22 cellular contexts compared by ENCODE assay signal in the genomic region with DNA sequence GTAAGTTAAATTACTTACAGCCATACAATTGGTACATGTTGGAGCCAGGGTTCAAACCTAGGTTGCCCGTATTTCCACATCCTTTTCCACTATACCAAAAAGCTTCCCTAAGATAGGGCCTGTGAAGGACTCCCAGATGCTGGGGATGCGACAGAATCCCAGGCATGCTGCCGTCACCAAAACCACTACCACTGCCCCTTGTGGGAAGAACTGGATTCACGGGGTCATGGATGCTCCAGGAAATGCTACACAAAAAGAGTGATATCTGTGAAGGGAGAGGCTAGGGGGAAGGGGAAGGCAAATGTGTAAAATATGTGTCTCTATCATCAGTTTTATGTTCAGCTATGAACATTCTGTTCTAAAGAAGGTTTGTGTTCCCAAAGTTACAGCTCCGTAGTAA.
DNase-seq lines count a peak whose midpoint lies in the region; ATAC-seq, FAIRE-seq and TF ChIP-seq lines count a peak whose summit lies in the region.
"Had no signal": no experiment of that assay in that cellular context is flagged by ENCODE, and none has a peak within 500 bp of the region (broad histone marks: within the 10 kb centered on the region; RNA-seq: fewer than 3 reads in every experiment).

No MANE protein-coding gene starts in this region.

- H3K36me3 Mint-ChIP-seq in HFFc6 (ENCODE audit: low read depth) (no peaks in the 10 kb centered on the region), endodermal cell (ENCODE audit: low read depth) (no peaks in the 10 kb centered on the region)
- H3K36me3 Mint-ChIP-seq: CD4-positive, CD25-positive, alpha-beta regulatory T cell had no signal

- H3K4me3 Mint-ChIP-seq in HFFc6 (no peak overlapping the region), endodermal cell (no peak overlapping the region)
- no peak overlapping the region for H3K4me3 Mint-ChIP-seq in stimulated activated naive CD8-positive, alpha-beta T cell treated with anti-CD3 and anti-CD28 coated beads, Interleukin-15, amount 100 ng/mL, for 72 hours
- H3K4me3 Mint-ChIP-seq: B cell; CD4-positive, CD25-positive, alpha-beta regulatory T cell had no signal

- no peak overlapping the region for H4K8ac ChIP-seq in mesendoderm (ENCODE audit: low read depth, low read length)

- no peak overlapping the region for H3K4me3 ChIP-seq in A673 (ENCODE audit: low read depth, low read length, poor library complexity, severe bottlenecking)
- no peak overlapping the region for H3K4me3 ChIP-seq in endodermal cell (ENCODE audit: low read length)
- no peak overlapping the region for H3K4me3 ChIP-seq in mesendoderm (ENCODE audit: low read length)
- H3K4me3 ChIP-seq: MG63, SK-N-MC had no signal

- H2BK15ac ChIP-seq in mesendoderm (replicated peaks; ENCODE audit: low read depth): no peak overlapping the region

- H4K5ac ChIP-seq in mesendoderm (ENCODE audit: low read length): no peak overlapping the region

- CTCF ChIA-PET in A673 (lab: Charles Lee): no interaction called here

- no peaks in the 10 kb centered on the region for H3K79me2 ChIP-seq in mesendoderm (ENCODE audit: control insufficient read depth, insufficient read depth, low read length)

- no peaks in the 10 kb centered on the region for H3K9me3 Mint-ChIP-seq in HFFc6
- peaks cover 7% of the 10 kb centered on the region for H3K9me3 Mint-ChIP-seq in endodermal cell
- H3K9me3 Mint-ChIP-seq in stimulated activated naive CD8-positive, alpha-beta T cell treated with anti-CD3 and anti-CD28 coated beads, Interleukin-15, amount 100 ng/mL, for 72 hours: peaks cover 0 to 11% of the 10 kb centered on the region in 2 donors

- H3K27me3 Mint-ChIP-seq in HFFc6 (ENCODE audit: insufficient read depth) (no peaks in the 10 kb centered on the region), endodermal cell (ENCODE audit: insufficient read depth) (no peaks in the 10 kb centered on the region)
- H3K27me3 Mint-ChIP-seq in stimulated activated naive CD8-positive, alpha-beta T cell treated with anti-CD3 and anti-CD28 coated beads, Interleukin-15, amount 100 ng/mL, for 72 hours: no peaks in the 10 kb centered on the region
- H3K27me3 Mint-ChIP-seq: B cell had no signal

- POLR2A ChIA-PET in A673 (lab: Charles Lee; ENCODE audit: low non-redundant PET): no interaction called here

- whole genome bisulfite sequencing in endodermal cell (ENCODE audit: insufficient coverage in 1 of 2, insufficient read length in 1 of 2), 2 experiments: 79 to 80% methylated on average over 2 to 5 of the region's 5 CpGs
- no CpG with 5 or more reads among the region's 5 CpGs for WGBS in mesendoderm (ENCODE audit: extremely low coverage, insufficient coverage, low lambda C conversion rate)

- no peak for TF ChIP-seq POLR2A in H54 (IDR thresholded peaks at IDR 0.05; ENCODE audit: low read depth, low read length)

- no peaks in the 10 kb centered on the region for H3K79me1 ChIP-seq in mesendoderm (ENCODE audit: low read length)

- no peak overlapping the region for H3K23ac ChIP-seq in mesendoderm (ENCODE audit: low read length)

- no peak overlapping the region for H3K27ac ChIP-seq in A673 (ENCODE audit: low read depth, low read length, poor library complexity, severe bottlenecking)
- no peak overlapping the region for H3K27ac ChIP-seq in endodermal cell (ENCODE audit: low read depth, low read length)
- no peak overlapping the region for H3K27ac ChIP-seq in mesendoderm (ENCODE audit: low read depth, low read length)
- H3K27ac ChIP-seq: SK-N-MC had no signal

- H3K27ac Mint-ChIP-seq in HFFc6: no peak overlapping the region
- H3K27ac Mint-ChIP-seq in endodermal cell: no peak overlapping the region
- no peak overlapping the region for H3K27ac Mint-ChIP-seq in stimulated activated naive CD8-positive, alpha-beta T cell treated with anti-CD3 and anti-CD28 coated beads, Interleukin-15, amount 100 ng/mL, for 72 hours
- H3K27ac Mint-ChIP-seq: B cell had no signal

- H3K9me3 ChIP-seq in A673 (ENCODE audit: low read depth, low read length, poor library complexity, severe bottlenecking): no peaks in the 10 kb centered on the region
- H3K9me3 ChIP-seq in endodermal cell (ENCODE audit: control insufficient read depth, low read length): peaks cover 30% of the 10 kb centered on the region
- H3K9me3 ChIP-seq: Caco-2 had no signal

- no peak overlapping the region for H2BK5ac ChIP-seq in mesendoderm (ENCODE audit: low read length)

- no peak for FAIRE-seq in H54 (lab: Jason Lieb, UNC)

- H2BK120ac ChIP-seq in mesendoderm (ENCODE audit: low read depth, low read length): no peak overlapping the region

- H3K4ac ChIP-seq in mesendoderm (ENCODE audit: low read depth, low read length): no peak overlapping the region

- no peak overlapping the region for H3K18ac ChIP-seq in mesendoderm (ENCODE audit: low read length)

- H3K4me2 ChIP-seq in mesendoderm (ENCODE audit: low read length): no peak overlapping the region

- H3K56ac ChIP-seq in mesendoderm (ENCODE audit: low read length): no peak overlapping the region

- no TSS peak for BruUV-seq in A673 (replicated peaks; lab: Mats Ljungman, UMichigan)

- peaks cover 26% of the 10 kb centered on the region for H3K4me1 Mint-ChIP-seq in HFFc6 (ENCODE audit: low read depth)
- H3K4me1 Mint-ChIP-seq in endodermal cell: no peaks in the 10 kb centered on the region
- peaks cover 4% of the 10 kb centered on the region for H3K4me1 Mint-ChIP-seq in stimulated activated naive CD8-positive, alpha-beta T cell treated with anti-CD3 and anti-CD28 coated beads, Interleukin-15, amount 100 ng/mL, for 72 hours
- H3K4me1 Mint-ChIP-seq: B cell; CD4-positive, CD25-positive, alpha-beta regulatory T cell had no signal

- intact Hi-C loops in A673 (cut with micrococcal nuclease; ENCODE audit: unreplicated experiment): no loop called here

- no peak overlapping the region for H3K9ac ChIP-seq in endodermal cell (ENCODE audit: extremely low read depth, low read length, poor library complexity, severe bottlenecking)
- no peak overlapping the region for H3K9ac ChIP-seq in mesendoderm (ENCODE audit: low read length)

- no peaks in the 10 kb centered on the region for H3K27me3 ChIP-seq in A673 (replicated peaks; ENCODE audit: insufficient read depth, low read depth, low read length, poor library complexity)
- no peaks in the 10 kb centered on the region for H3K27me3 ChIP-seq in endodermal cell (ENCODE audit: control insufficient read depth, insufficient read depth, low read length, poor library complexity, severe bottlenecking)
- H3K27me3 ChIP-seq in mesendoderm (ENCODE audit: insufficient read depth, low read length, poor library complexity): no peaks in the 10 kb centered on the region
- H3K27me3 ChIP-seq: MG63 had no signal

- no peak overlapping the region for H2AK5ac ChIP-seq in mesendoderm (ENCODE audit: low read length)

- TF ChIP-seq CTCF in A673 (conservative IDR thresholded peaks at IDR 0.05; ENCODE audit: low read depth, low read length) (no peak), HFFc6 (IDR thresholded peaks at IDR 0.05) (peak; percentile 23), endodermal cell (conservative IDR thresholded peaks at IDR 0.05) (peak; percentile 56)

- H3K4me1 ChIP-seq in A673 (ENCODE audit: insufficient read depth, low read length, poor library complexity, severe bottlenecking) (peaks cover 7% of the 10 kb centered on the region), endodermal cell (ENCODE audit: control insufficient read depth, insufficient read depth, low read length) (no peaks in the 10 kb centered on the region), mesendoderm (ENCODE audit: control insufficient read depth, low read depth, low read length) (peaks cover 2% of the 10 kb centered on the region)
- H3K4me1 ChIP-seq: Caco-2 had no signal

- DNase-seq in A673 (ENCODE audit: low spot score) (peak; percentile 17), HFFc6 (no peak), endodermal cell (peak; percentile 71), mesendoderm (peak; percentile 52), H54 (ENCODE audit: insufficient read length, low spot score) (no peak)
- DNase-seq in effector CD8-positive, alpha-beta T cell (lab: John Stamatoyannopoulos, UW): no peak
- DNase-seq in stimulated activated naive CD8-positive, alpha-beta T cell treated with anti-CD3 and anti-CD28 coated beads, Interleukin-15, amount 100 ng/mL, for 72 hours: no peak
- DNase-seq: ACHN; Caco-2; CD4-positive, CD25-positive, alpha-beta regulatory T cell; DMS79 treated with DMSO at 0.1 percent for 48 hours; Karpas-422; MG63; NCI-H1092; NCI-H146; NCI-H2081; NCI-H510A treated with DMSO at 0.1 percent for 48 hours had no signal

- H3K36me3 ChIP-seq in A673 (ENCODE audit: insufficient read depth, low read length, poor library complexity, severe bottlenecking) (no peaks in the 10 kb centered on the region), endodermal cell (ENCODE audit: control insufficient read depth, insufficient read depth, low read length) (no peaks in the 10 kb centered on the region), mesendoderm (ENCODE audit: control insufficient read depth, insufficient read depth, low read length) (no peaks in the 10 kb centered on the region)
- H3K36me3 ChIP-seq: MG63 had no signal

- ATAC-seq in GM21447 (IDR thresholded peaks at IDR 0.05; ENCODE audit: unreplicated experiment): no peak
- ATAC-seq in stimulated activated naive CD8-positive, alpha-beta T cell treated with anti-CD3 and anti-CD28 coated beads, Interleukin-15, amount 100 ng/mL, for 72 hours: no peak
- ATAC-seq: Panc1, Right ventricle myocardium inferior had no signal

Comparison
In these comparisons a context has a peak if more than half of its experiments do, and no peak if none do; other contexts are left out.
1. DNase-seq: peak in A673 (single experiment), endodermal cell (single experiment) and mesendoderm (single experiment); none in HFFc6 (single experiment), H54 (single experiment), effector CD8-positive, alpha-beta T cell (single experiment) and stimulated activated naive CD8-positive, alpha-beta T cell treated with anti-CD3 and anti-CD28 coated beads, Interleukin-15, amount 100 ng/mL, for 72 hours (0 of 2).